In the genomic region with DNA sequence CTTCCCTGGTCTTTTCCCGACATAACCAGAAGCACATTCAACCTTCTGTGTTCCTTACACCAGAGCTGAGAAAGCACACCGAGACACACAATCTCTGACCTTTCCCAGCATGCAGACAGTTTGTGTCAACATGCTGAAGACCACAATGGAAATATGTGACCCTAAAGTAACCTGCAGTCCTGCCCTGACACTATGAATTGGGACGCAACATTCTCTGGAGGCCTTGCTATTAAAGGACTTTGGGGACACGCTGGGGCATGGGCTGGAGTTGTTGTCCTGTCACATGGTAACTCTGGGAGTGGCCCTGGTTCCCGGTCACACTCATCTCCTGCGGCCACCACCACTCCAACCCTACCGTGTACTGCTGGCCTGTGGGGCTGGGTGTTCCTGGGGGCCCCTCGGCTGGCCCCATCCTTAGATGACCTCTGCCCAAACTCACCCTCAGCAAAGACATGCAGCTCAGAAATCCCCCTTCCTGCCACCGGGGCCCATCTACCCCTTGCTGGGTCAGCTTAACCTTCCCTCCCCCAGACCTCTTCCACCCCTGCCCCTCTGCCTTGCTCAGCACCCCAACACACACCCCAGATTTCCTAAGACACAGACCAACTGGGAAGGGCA, we compare ENCODE assay signal across 1 cellular context.
TF ChIP-seq lines count a peak whose summit lies in the region.
"Not testable (repeated sequence)": the region's sequence is repeated elsewhere in the genome, so short reads cannot be mapped to it uniquely, and the experiment has no call there.

No MANE protein-coding gene starts in this region.

TF ChIP-seq in HepG2, 621 proteins besides CTCF, POLR2A, EP300 and RAD21 (continued from another document):
- TF ChIP-seq CBFB (CRISPR knock-in tag; IDR thresholded peaks at IDR 0.05): 0 out of 2 replicates have a peak, but pooled peaks have one; percentile 59
- 0 out of 2 replicates have a peak, but pooled peaks have one; percentile 17 for TF ChIP-seq PPARG (CRISPR knock-in tag; conservative IDR thresholded peaks at IDR 0.05)
- peak; percentile 60 for TF ChIP-seq SKI (IDR thresholded peaks at IDR 0.05; ENCODE audit: partially characterized antibody)
- peak; percentile 22; the same call in 1 of the 2 replicates for TF ChIP-seq ZNF460 (CRISPR knock-in tag; IDR thresholded peaks at IDR 0.05; ENCODE audit: borderline replicate concordance)
- TF ChIP-seq FOXK2 (IDR thresholded peaks at IDR 0.05): peak; percentile 47; the same call in 1 of the 2 replicates
- peak; percentile 60; the same call in 1 of the 2 replicates for TF ChIP-seq FOXO1 (CRISPR knock-in tag; IDR thresholded peaks at IDR 0.05)
- TF ChIP-seq ZNF292 (CRISPR knock-in tag; IDR thresholded peaks at IDR 0.05; ENCODE audit: borderline replicate concordance, low read depth): peak; percentile 57; the same call in 1 of the 2 replicates
- peak; percentile 25; the same call in 1 of the 2 replicates for TF ChIP-seq CREM (IDR thresholded peaks at IDR 0.05)
- not testable (repeated sequence) for TF ChIP-seq CREM (CRISPR knock-in tag; IDR thresholded peaks at IDR 0.05); SOX6 (IDR thresholded peaks at IDR 0.05)
- TF ChIP-seq, protein P1, sequence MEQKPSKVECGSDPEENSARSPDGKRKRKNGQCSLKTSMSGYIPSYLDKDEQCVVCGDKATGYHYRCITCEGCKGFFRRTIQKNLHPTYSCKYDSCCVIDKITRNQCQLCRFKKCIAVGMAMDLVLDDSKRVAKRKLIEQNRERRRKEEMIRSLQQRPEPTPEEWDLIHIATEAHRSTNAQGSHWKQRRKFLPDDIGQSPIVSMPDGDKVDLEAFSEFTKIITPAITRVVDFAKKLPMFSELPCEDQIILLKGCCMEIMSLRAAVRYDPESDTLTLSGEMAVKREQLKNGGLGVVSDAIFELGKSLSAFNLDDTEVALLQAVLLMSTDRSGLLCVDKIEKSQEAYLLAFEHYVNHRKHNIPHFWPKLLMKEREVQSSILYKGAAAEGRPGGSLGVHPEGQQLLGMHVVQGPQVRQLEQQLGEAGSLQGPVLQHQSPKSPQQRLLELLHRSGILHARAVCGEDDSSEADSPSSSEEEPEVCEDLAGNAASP (CRISPR knock-in tag; IDR thresholded peaks at IDR 0.05; ENCODE audit: borderline replicate concordance): peak; percentile 93; the same call in 1 of the 2 replicates
- TF ChIP-seq FOXA3 (CRISPR knock-in tag; IDR thresholded peaks at IDR 0.05): peak; percentile 90
- TF ChIP-seq HNF4A (CRISPR knock-in tag; IDR thresholded peaks at IDR 0.05): peak; percentile 56
- TF ChIP-seq, protein P2, sequence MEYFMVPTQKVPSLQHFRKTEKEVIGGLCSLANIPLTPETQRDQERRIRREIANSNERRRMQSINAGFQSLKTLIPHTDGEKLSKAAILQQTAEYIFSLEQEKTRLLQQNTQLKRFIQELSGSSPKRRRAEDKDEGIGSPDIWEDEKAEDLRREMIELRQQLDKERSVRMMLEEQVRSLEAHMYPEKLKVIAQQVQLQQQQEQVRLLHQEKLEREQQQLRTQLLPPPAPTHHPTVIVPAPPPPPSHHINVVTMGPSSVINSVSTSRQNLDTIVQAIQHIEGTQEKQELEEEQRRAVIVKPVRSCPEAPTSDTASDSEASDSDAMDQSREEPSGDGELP (IDR thresholded peaks at IDR 0.05; ENCODE audit: borderline replicate concordance, low read depth): peak; percentile 48; the same call in 1 of the 2 replicates
- peak; percentile 54; the same call in 1 of the 2 replicates for TF ChIP-seq NR2C2 (CRISPR knock-in tag; IDR thresholded peaks at IDR 0.05; ENCODE audit: borderline replicate concordance)
- peak; percentile 38; the same call in 1 of the 2 replicates for TF ChIP-seq FOSL2 (CRISPR knock-in tag; IDR thresholded peaks at IDR 0.05)
- peak; percentile 55; the same call in 1 of the 2 replicates for TF ChIP-seq GATAD2A (CRISPR knock-in tag; IDR thresholded peaks at IDR 0.05)
- 0 out of 2 replicates have a peak, but pooled peaks have one; percentile 12 for TF ChIP-seq ESRRA (CRISPR knock-in tag; IDR thresholded peaks at IDR 0.05; ENCODE audit: low read depth)
- TF ChIP-seq, protein P3, sequence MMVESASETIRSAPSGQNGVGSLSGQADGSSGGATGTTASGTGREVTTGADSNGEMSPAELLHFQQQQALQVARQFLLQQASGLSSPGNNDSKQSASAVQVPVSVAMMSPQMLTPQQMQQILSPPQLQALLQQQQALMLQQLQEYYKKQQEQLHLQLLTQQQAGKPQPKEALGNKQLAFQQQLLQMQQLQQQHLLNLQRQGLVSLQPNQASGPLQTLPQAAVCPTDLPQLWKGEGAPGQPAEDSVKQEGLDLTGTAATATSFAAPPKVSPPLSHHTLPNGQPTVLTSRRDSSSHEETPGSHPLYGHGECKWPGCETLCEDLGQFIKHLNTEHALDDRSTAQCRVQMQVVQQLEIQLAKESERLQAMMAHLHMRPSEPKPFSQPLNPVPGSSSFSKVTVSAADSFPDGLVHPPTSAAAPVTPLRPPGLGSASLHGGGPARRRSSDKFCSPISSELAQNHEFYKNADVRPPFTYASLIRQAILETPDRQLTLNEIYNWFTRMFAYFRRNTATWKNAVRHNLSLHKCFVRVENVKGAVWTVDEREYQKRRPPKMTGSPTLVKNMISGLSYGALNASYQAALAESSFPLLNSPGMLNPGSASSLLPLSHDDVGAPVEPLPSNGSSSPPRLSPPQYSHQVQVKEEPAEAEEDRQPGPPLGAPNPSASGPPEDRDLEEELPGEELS (CRISPR knock-in tag; IDR thresholded peaks at IDR 0.05): peak; percentile 65; the same call in 1 of the 2 replicates
- TF ChIP-seq SOX6 (CRISPR knock-in tag; IDR thresholded peaks at IDR 0.05): peak; percentile 73
- TF ChIP-seq MIER2 (CRISPR knock-in tag; IDR thresholded peaks at IDR 0.05): 0 out of 2 replicates have a peak, but pooled peaks have one; percentile 25
- TF ChIP-seq THAP11 (CRISPR knock-in tag; IDR thresholded peaks at IDR 0.05): peak; percentile 30; the same call in 1 of the 2 replicates
- TF ChIP-seq CBX5 (CRISPR knock-in tag; IDR thresholded peaks at IDR 0.05; ENCODE audit: borderline replicate concordance): peak; percentile 32; the same call in 1 of the 2 replicates
- peak; percentile 84 for TF ChIP-seq NR2F6 (IDR thresholded peaks at IDR 0.05)
- peak; percentile 94 for TF ChIP-seq NR2F6 (CRISPR knock-in tag; IDR thresholded peaks at IDR 0.05)
- TF ChIP-seq, protein P4, sequence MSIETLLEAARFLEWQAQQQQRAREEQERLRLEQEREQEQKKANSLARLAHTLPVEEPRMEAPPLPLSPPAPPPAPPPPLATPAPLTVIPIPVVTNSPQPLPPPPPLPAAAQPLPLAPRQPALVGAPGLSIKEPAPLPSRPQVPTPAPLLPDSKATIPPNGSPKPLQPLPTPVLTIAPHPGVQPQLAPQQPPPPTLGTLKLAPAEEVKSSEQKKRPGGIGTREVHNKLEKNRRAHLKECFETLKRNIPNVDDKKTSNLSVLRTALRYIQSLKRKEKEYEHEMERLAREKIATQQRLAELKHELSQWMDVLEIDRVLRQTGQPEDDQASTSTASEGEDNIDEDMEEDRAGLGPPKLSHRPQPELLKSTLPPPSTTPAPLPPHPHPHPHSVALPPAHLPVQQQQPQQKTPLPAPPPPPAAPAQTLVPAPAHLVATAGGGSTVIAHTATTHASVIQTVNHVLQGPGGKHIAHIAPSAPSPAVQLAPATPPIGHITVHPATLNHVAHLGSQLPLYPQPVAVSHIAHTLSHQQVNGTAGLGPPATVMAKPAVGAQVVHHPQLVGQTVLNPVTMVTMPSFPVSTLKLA (IDR thresholded peaks at IDR 0.05): peak; percentile 34; the same call in 1 of the 2 replicates
- TF ChIP-seq, protein P5, sequence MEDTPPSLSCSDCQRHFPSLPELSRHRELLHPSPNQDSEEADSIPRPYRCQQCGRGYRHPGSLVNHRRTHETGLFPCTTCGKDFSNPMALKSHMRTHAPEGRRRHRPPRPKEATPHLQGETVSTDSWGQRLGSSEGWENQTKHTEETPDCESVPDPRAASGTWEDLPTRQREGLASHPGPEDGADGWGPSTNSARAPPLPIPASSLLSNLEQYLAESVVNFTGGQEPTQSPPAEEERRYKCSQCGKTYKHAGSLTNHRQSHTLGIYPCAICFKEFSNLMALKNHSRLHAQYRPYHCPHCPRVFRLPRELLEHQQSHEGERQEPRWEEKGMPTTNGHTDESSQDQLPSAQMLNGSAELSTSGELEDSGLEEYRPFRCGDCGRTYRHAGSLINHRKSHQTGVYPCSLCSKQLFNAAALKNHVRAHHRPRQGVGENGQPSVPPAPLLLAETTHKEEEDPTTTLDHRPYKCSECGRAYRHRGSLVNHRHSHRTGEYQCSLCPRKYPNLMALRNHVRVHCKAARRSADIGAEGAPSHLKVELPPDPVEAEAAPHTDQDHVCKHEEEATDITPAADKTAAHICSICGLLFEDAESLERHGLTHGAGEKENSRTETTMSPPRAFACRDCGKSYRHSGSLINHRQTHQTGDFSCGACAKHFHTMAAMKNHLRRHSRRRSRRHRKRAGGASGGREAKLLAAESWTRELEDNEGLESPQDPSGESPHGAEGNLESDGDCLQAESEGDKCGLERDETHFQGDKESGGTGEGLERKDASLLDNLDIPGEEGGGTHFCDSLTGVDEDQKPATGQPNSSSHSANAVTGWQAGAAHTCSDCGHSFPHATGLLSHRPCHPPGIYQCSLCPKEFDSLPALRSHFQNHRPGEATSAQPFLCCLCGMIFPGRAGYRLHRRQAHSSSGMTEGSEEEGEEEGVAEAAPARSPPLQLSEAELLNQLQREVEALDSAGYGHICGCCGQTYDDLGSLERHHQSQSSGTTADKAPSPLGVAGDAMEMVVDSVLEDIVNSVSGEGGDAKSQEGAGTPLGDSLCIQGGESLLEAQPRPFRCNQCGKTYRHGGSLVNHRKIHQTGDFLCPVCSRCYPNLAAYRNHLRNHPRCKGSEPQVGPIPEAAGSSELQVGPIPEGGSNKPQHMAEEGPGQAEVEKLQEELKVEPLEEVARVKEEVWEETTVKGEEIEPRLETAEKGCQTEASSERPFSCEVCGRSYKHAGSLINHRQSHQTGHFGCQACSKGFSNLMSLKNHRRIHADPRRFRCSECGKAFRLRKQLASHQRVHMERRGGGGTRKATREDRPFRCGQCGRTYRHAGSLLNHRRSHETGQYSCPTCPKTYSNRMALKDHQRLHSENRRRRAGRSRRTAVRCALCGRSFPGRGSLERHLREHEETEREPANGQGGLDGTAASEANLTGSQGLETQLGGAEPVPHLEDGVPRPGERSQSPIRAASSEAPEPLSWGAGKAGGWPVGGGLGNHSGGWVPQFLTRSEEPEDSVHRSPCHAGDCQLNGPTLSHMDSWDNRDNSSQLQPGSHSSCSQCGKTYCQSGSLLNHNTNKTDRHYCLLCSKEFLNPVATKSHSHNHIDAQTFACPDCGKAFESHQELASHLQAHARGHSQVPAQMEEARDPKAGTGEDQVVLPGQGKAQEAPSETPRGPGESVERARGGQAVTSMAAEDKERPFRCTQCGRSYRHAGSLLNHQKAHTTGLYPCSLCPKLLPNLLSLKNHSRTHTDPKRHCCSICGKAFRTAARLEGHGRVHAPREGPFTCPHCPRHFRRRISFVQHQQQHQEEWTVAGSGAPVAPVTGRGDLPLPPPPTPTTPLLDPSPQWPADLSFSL (CRISPR knock-in tag; IDR thresholded peaks at IDR 0.05): 0 out of 2 replicates have a peak, but pooled peaks have one; percentile 50
- peak; percentile 52; the same call in 1 of the 2 replicates for TF ChIP-seq HMG20A (CRISPR knock-in tag; IDR thresholded peaks at IDR 0.05; ENCODE audit: borderline replicate concordance)
- TF ChIP-seq TEAD3 (CRISPR knock-in tag; optimal IDR thresholded peaks at IDR 0.05; ENCODE audit: borderline replicate concordance): peak; percentile 65
- peak; percentile 53 for TF ChIP-seq MED1 (CRISPR knock-in tag; IDR thresholded peaks at IDR 0.05)
- TF ChIP-seq CEBPG (CRISPR knock-in tag; IDR thresholded peaks at IDR 0.05): peak; percentile 62
- TF ChIP-seq BCL6 (CRISPR knock-in tag; IDR thresholded peaks at IDR 0.05): peak; percentile 79
- TF ChIP-seq RARA (CRISPR knock-in tag; IDR thresholded peaks at IDR 0.05): peak; percentile 94
- TF ChIP-seq SALL1 (CRISPR knock-in tag; IDR thresholded peaks at IDR 0.05): 0 out of 2 replicates have a peak, but pooled peaks have one; percentile 17
- peak; percentile 89 for TF ChIP-seq RXRA (CRISPR knock-in tag; IDR thresholded peaks at IDR 0.05)
